10 cellular contexts compared by ENCODE assay signal in the genomic region with DNA sequence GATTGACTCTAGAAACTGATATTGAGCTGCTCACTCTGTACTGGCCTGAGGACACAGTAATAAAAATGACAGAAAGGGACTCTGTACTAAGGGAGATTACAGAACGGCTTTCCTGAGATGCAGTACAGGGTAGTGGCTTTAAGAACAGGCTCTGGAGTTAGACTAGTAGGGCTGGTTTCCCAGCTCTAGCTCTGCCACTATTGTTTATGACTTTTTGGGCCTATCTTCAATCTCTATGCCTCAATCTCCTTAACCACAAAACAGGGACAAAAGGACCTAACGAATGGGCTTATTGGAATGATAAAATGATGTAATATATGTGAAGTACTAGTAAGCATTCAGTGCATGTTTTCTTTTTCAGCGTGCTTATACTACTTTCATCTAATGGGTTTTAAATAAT. TPM values are rescaled to one million over a fixed set of nuclear protein-coding genes. Genes with fewer than 3 reads are reported as not detected.
DNase-seq lines count a peak whose midpoint lies in the region; ATAC-seq and TF ChIP-seq lines count a peak whose summit lies in the region.
"Had no signal": no experiment of that assay in that cellular context is flagged by ENCODE, and none has a peak within 500 bp of the region (broad histone marks: within the 10 kb centered on the region; RNA-seq: fewer than 3 reads in every experiment).

No MANE protein-coding gene starts in this region.

- no peak for TF ChIP-seq RAD21 in HCT116 (IDR thresholded peaks at IDR 0.05; ENCODE audit: low read depth)

- no peak overlapping the region for H3K27ac Mint-ChIP-seq in CD8-positive, alpha-beta T cell
- H3K27ac Mint-ChIP-seq in T-helper 17 cell: no peak overlapping the region

- H3K79me2 ChIP-seq in HCT116 (ENCODE audit: insufficient read depth, low read length): peaks cover 63% of the 10 kb centered on the region

- CTCF ChIA-PET in CD8-positive, alpha-beta T cell (lab: Charles Lee): interaction anchor here (0.6 kb wide), 1 partner anchor 1397 kb away, joined by 3 read pairs; no protein-coding TSS in a partner anchor
- CTCF ChIA-PET in HCT116 (lab: Charles Lee): no interaction called here

- no TSS peak for BruUV-seq in HCT116 (replicated peaks; lab: Mats Ljungman, UMichigan)

- no peak overlapping the region for H2AFZ ChIP-seq in HCT116 (ENCODE audit: low read depth, low read length, poor library complexity, severe bottlenecking)

- H3K4me3 ChIP-seq in CD8-positive, alpha-beta T cell (ENCODE audit: low read depth, low read length): no peak overlapping the region
- H3K4me3 ChIP-seq in HCT116 (replicated peaks in 1 of 2; ENCODE audit: low read depth in 1 of 2, low read length in 2 of 2): peak overlapping the region; percentile 86 to 95
- peak overlapping the region; percentile 84 for H3K4me3 ChIP-seq in kidney epithelial cell (ENCODE audit: low read depth, low read length)

- peak overlapping the region; percentile 81 for H3K4me3 Mint-ChIP-seq in CD8-positive, alpha-beta T cell
- H3K4me3 Mint-ChIP-seq in T-helper 17 cell: peak overlapping the region; percentile 90

- intact Hi-C loops in CD8-positive, alpha-beta T cell (cut with DNase I, micrococcal nuclease): no loop called here
- intact Hi-C loops in HCT116 (cut with micrococcal nuclease): no loop called here

- no peak for DNase-seq in CD8-positive, alpha-beta T cell
- DNase-seq in HCT116 (ENCODE audit: low read depth, low spot score) (no peak), T-helper 17 cell (no peak), kidney epithelial cell (ENCODE audit: low read depth) (no peak)
- DNase-seq: stimulated activated CD4-positive, alpha-beta T cell treated with anti-CD3 and anti-CD28 coated beads, Interleukin-1b, Interleukin-23, amount 100 ng/mL, for 48 hours had no signal

- no peak for TF ChIP-seq CTCF in CD8-positive, alpha-beta T cell (IDR thresholded peaks at IDR 0.05)
- TF ChIP-seq CTCF in HCT116 (IDR thresholded peaks at IDR 0.05 in 2 of 3, conservative IDR thresholded peaks at IDR 0.05 in 1 of 3; ENCODE audit: borderline replicate concordance in 1 of 3, insufficient read depth in 1 of 3, low read depth in 2 of 3, low read length in 2 of 3) (no peak), kidney epithelial cell (IDR thresholded peaks at IDR 0.05; ENCODE audit: insufficient read depth, low read length, poor library complexity, severe bottlenecking) (no peak)

- peaks cover 21% of the 10 kb centered on the region for H3K4me1 Mint-ChIP-seq in CD8-positive, alpha-beta T cell (ENCODE audit: low read depth)
- H3K4me1 Mint-ChIP-seq in T-helper 17 cell: peaks cover 16% of the 10 kb centered on the region

- H3K9me3 ChIP-seq in CD8-positive, alpha-beta T cell (ENCODE audit: low read length): no peaks in the 10 kb centered on the region
- H3K9me3 ChIP-seq in HCT116 (ENCODE audit: control insufficient read depth in 1 of 2, insufficient read depth in 1 of 2, low read depth in 1 of 2, low read length in 2 of 2) (no peaks in the 10 kb centered on the region), T-helper 17 cell (ENCODE audit: control insufficient read depth, low read length, poor library complexity, severe bottlenecking) (no peaks in the 10 kb centered on the region)

- RAD21 ChIA-PET in HCT116 (lab: Charles Lee; ENCODE audit: low non-redundant PET in 1 of 2, low total read pairs in 2 of 2, uncharacterized antibody in 2 of 2, unreplicated experiment in 2 of 2): no interaction called here

- no peaks in the 10 kb centered on the region for H3K9me3 Mint-ChIP-seq in CD8-positive, alpha-beta T cell

- peak overlapping the region; percentile 84 for H3K4me2 ChIP-seq in HCT116 (ENCODE audit: low read length)

- no peak overlapping the region for H3K27ac ChIP-seq in CD8-positive, alpha-beta T cell (ENCODE audit: low read depth, low read length)
- H3K27ac ChIP-seq in HCT116 (ENCODE audit: low read depth, low read length): peak overlapping the region; percentile 81; the same call in 1 of the 2 replicates
- H3K27ac ChIP-seq: epithelial cell of prostate had no signal

- H3K36me3 Mint-ChIP-seq in CD8-positive, alpha-beta T cell: no peaks in the 10 kb centered on the region
- H3K36me3 Mint-ChIP-seq in T-helper 17 cell (ENCODE audit: low read depth): no peaks in the 10 kb centered on the region

- H4K20me1 ChIP-seq in HCT116 (ENCODE audit: insufficient read depth): no peaks in the 10 kb centered on the region

- peaks cover 10% of the 10 kb centered on the region for H3K4me1 ChIP-seq in CD8-positive, alpha-beta T cell (ENCODE audit: insufficient read depth, low read length)
- H3K4me1 ChIP-seq in HCT116 (ENCODE audit: control insufficient read depth in 1 of 2, insufficient read depth in 2 of 2, low read length in 2 of 2): peaks cover 7 to 17% of the 10 kb centered on the region in 2 experiments; a peak in 3 of 4 replicates

- H3K9ac ChIP-seq in HCT116 (ENCODE audit: low read length): peak overlapping the region; percentile 97

- POLR2A ChIA-PET in CD8-positive, alpha-beta T cell (lab: Charles Lee): no interaction called here
- POLR2A ChIA-PET in HCT116 (lab: Charles Lee): no interaction called here

- H3K9me2 ChIP-seq in HCT116 (ENCODE audit: insufficient read depth): no peaks in the 10 kb centered on the region

- no peaks in the 10 kb centered on the region for H3K36me3 ChIP-seq in CD8-positive, alpha-beta T cell (ENCODE audit: insufficient read depth, low read length)
- H3K36me3 ChIP-seq in HCT116 (ENCODE audit: control insufficient read depth in 1 of 2, insufficient read depth in 2 of 2, low read length in 2 of 2) (peaks cover 7 to 16% of the 10 kb centered on the region in 2 experiments; a peak in 3 of 4 replicates), kidney epithelial cell (ENCODE audit: control insufficient read depth, insufficient read depth, low read length) (no peaks in the 10 kb centered on the region)

- ATAC-seq in CD8-positive, alpha-beta T cell: no peak
- no peak for ATAC-seq in HCT116
- ATAC-seq in T-helper 17 cell: no peak
- ATAC-seq in GM21367 (IDR thresholded peaks at IDR 0.05; ENCODE audit: unreplicated experiment): no peak
- ATAC-seq in HG02840 (IDR thresholded peaks at IDR 0.05; ENCODE audit: low FRiP score, unreplicated experiment): no peak
- ATAC-seq in GM18873 (IDR thresholded peaks at IDR 0.05; ENCODE audit: low FRiP score, unreplicated experiment): no peak
- ATAC-seq in HG03571 (IDR thresholded peaks at IDR 0.05; ENCODE audit: unreplicated experiment): no peak

- H3K27me3 Mint-ChIP-seq in CD8-positive, alpha-beta T cell (ENCODE audit: low read depth): peaks cover 14% of the 10 kb centered on the region
- H3K27me3 Mint-ChIP-seq in T-helper 17 cell: peaks cover 5% of the 10 kb centered on the region

- TF ChIP-seq POLR2A in HCT116 (IDR thresholded peaks at IDR 0.05; ENCODE audit: borderline replicate concordance, extremely low read depth, insufficient read depth, insufficient read length): no peak

- H3K27me3 ChIP-seq in CD8-positive, alpha-beta T cell (ENCODE audit: insufficient read depth, low read length): peaks cover 10% of the 10 kb centered on the region
- H3K27me3 ChIP-seq in HCT116 (ENCODE audit: insufficient read depth, low read length) (no peaks in the 10 kb centered on the region), kidney epithelial cell (ENCODE audit: control insufficient read depth, insufficient read depth, low read length) (no peaks in the 10 kb centered on the region)

TF ChIP-seq in HCT116, 20 proteins besides CTCF, POLR2A, EP300 and RAD21 (continues in another document):
- no peak for TF ChIP-seq ZFX (IDR thresholded peaks at IDR 0.05)
- TF ChIP-seq, protein P1, sequence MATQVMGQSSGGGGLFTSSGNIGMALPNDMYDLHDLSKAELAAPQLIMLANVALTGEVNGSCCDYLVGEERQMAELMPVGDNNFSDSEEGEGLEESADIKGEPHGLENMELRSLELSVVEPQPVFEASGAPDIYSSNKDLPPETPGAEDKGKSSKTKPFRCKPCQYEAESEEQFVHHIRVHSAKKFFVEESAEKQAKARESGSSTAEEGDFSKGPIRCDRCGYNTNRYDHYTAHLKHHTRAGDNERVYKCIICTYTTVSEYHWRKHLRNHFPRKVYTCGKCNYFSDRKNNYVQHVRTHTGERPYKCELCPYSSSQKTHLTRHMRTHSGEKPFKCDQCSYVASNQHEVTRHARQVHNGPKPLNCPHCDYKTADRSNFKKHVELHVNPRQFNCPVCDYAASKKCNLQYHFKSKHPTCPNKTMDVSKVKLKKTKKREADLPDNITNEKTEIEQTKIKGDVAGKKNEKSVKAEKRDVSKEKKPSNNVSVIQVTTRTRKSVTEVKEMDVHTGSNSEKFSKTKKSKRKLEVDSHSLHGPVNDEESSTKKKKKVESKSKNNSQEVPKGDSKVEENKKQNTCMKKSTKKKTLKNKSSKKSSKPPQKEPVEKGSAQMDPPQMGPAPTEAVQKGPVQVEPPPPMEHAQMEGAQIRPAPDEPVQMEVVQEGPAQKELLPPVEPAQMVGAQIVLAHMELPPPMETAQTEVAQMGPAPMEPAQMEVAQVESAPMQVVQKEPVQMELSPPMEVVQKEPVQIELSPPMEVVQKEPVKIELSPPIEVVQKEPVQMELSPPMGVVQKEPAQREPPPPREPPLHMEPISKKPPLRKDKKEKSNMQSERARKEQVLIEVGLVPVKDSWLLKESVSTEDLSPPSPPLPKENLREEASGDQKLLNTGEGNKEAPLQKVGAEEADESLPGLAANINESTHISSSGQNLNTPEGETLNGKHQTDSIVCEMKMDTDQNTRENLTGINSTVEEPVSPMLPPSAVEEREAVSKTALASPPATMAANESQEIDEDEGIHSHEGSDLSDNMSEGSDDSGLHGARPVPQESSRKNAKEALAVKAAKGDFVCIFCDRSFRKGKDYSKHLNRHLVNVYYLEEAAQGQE (IDR thresholded peaks at IDR 0.05; ENCODE audit: low read depth): no peak
- no peak for TF ChIP-seq EZH2phosphoT487 (IDR thresholded peaks at IDR 0.05; ENCODE audit: borderline replicate concordance)
- no peak for TF ChIP-seq CEBPB (IDR thresholded peaks at IDR 0.05; ENCODE audit: low read depth)
- TF ChIP-seq ELF1 (IDR thresholded peaks at IDR 0.05; ENCODE audit: borderline replicate concordance, low read depth): no peak
- no peak for TF ChIP-seq EGR1 (IDR thresholded peaks at IDR 0.05; ENCODE audit: low read depth)
- no peak for TF ChIP-seq FOSL1 (IDR thresholded peaks at IDR 0.05; ENCODE audit: low read depth)
- TF ChIP-seq SIN3A (IDR thresholded peaks at IDR 0.05; ENCODE audit: low read depth): no peak
- no peak for TF ChIP-seq POLR2AphosphoS5 (IDR thresholded peaks at IDR 0.05; ENCODE audit: low read depth, low read length)
- TF ChIP-seq ZNF274 (IDR thresholded peaks at IDR 0.05; ENCODE audit: low read depth, low read length): no peak
- TF ChIP-seq SRF (IDR thresholded peaks at IDR 0.05; ENCODE audit: low read depth): no peak
- no peak for TF ChIP-seq JUND (IDR thresholded peaks at IDR 0.05)

RNA-seq across cellular contexts. Expression of a gene that starts 1.4 kb away (rescaled TPM):
- not detected for total RNA-seq in CD8-positive, alpha-beta T cell
- total RNA-seq in HCT116 (2021; ENCODE audit: unreplicated experiment): 61.9 TPM
- polyA plus RNA-seq in HCT116 (2012): 10.0 and 18.3 TPM in 2 replicates
- under 1 TPM in 1 of 2 donors, not detected in 1; 0.16 TPM for total RNA-seq in T-helper 17 cell
- 8.9 and 10.7 TPM in 2 replicates for total RNA-seq in kidney epithelial cell

RNA-seq across cellular contexts. Expression of a gene that starts 45.8 kb away (rescaled TPM):
- not detected for total RNA-seq in CD8-positive, alpha-beta T cell
- total RNA-seq in HCT116 (2021; ENCODE audit: unreplicated experiment): not detected
- polyA plus RNA-seq in HCT116 (2012): 0.10 and 0.12 TPM in 2 replicates
- total RNA-seq in T-helper 17 cell: not detected
- not detected in 2 replicates for total RNA-seq in kidney epithelial cell
